ENCODE assay signal across 25 cellular contexts in the genomic region with DNA sequence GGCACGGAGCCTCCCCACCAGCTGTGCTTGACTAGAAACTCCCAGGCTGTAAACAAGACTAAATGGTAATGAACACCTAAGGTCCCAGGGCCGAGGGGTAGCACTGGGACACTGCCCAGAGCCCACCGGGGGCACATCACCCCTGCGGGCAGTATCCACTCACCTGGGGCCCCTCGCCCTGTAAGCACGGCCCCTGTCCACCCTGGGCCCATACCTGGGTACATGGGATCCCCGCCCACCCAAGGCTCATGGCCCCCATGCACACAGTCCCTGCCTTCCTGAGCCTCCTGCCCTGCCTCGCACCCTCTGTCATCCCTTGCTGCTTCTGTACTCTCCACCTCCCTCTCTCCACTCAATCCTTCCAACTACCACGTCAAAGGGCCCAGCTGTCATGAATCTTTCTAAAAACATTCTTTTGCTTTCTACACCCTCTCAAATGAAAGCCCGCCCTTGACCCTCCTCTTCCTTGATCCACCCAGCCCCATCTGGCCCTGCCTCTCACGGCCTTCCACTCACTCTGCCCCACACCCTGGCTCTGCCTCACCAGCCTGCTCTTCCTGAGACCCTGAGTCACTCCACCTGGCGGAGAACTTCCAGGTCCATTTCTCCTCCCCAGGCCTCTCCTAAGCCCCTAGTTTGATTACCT.
DNase-seq lines count a peak whose midpoint lies in the region; ATAC-seq and TF ChIP-seq lines count a peak whose summit lies in the region.
"Had no signal": no experiment of that assay in that cellular context is flagged by ENCODE, and none has a peak within 500 bp of the region (broad histone marks: within the 10 kb centered on the region; RNA-seq: fewer than 3 reads in every experiment).

No MANE protein-coding gene starts in this region.

- H3K4me3 Mint-ChIP-seq in MCF 10A (ENCODE audit: unreplicated experiment): no peak overlapping the region
- H3K4me3 Mint-ChIP-seq in stimulated activated effector memory CD8-positive, alpha-beta T cell treated with anti-CD3 and anti-CD28 coated beads, Interleukin-12 subunit alpha, Interleukin-12 subunit beta, amount 100 ng/mL, for 72 hours: no peak overlapping the region
- H3K4me3 Mint-ChIP-seq: activated T-cell treated with anti-CD3 and anti-CD28 coated beads, Interleukin-2, amount 50 U/mL, for 4 hours had no signal

- H3K9me3 ChIP-seq in breast epithelium (no peaks in the 10 kb centered on the region), MM.1S (replicated peaks; ENCODE audit: insufficient read depth, low read length) (no peaks in the 10 kb centered on the region)
- H3K9me3 ChIP-seq: A549, prostate gland, tibial nerve had no signal

- H3K9me3 Mint-ChIP-seq in MCF 10A (ENCODE audit: unreplicated experiment): no peaks in the 10 kb centered on the region
- H3K9me3 Mint-ChIP-seq in stimulated activated effector memory CD8-positive, alpha-beta T cell treated with anti-CD3 and anti-CD28 coated beads, Interleukin-12 subunit alpha, Interleukin-12 subunit beta, amount 100 ng/mL, for 72 hours: no peaks in the 10 kb centered on the region
- H3K9me3 Mint-ChIP-seq: activated T-cell treated with anti-CD3 and anti-CD28 coated beads, Interleukin-2, amount 50 U/mL, for 4 hours had no signal

- no peak for TF ChIP-seq POLR2A in breast epithelium (IDR thresholded peaks at IDR 0.05)

- H3K27me3 ChIP-seq in breast epithelium (no peaks in the 10 kb centered on the region), MM.1S (replicated peaks; ENCODE audit: insufficient read depth, low read length) (no peaks in the 10 kb centered on the region)
- H3K27me3 ChIP-seq: tibial nerve had no signal

- intact Hi-C loops in MCF 10A (cut with micrococcal nuclease) (no loop called here), breast epithelium (cut with DNase I; ENCODE audit: low total_unique reads) (no loop called here), posterior cingulate gyrus (cut with DNase I) (no loop called here)

- H3K36me3 ChIP-seq in breast epithelium (no peaks in the 10 kb centered on the region), MM.1S (replicated peaks; ENCODE audit: insufficient read depth, low read length) (no peaks in the 10 kb centered on the region)
- H3K36me3 ChIP-seq: prostate gland, tibial nerve had no signal

- CTCF ChIA-PET in MCF 10A (lab: Yijun Ruan, JAX): interaction anchor here (0.5 kb wide), 1 partner anchor 755 kb away, joined by 3 read pairs; no protein-coding TSS in a partner anchor

- peaks cover 10% of the 10 kb centered on the region for H4K20me1 ChIP-seq in MM.1S (ENCODE audit: insufficient read depth, low read length)

- POLR2A ChIA-PET in MCF 10A (lab: Yijun Ruan, JAX): no interaction called here

- H3K79me2 ChIP-seq in MM.1S (ENCODE audit: low read length): peaks cover 67% of the 10 kb centered on the region

- H3K9ac ChIP-seq in MM.1S (ENCODE audit: low read length): no peak overlapping the region

- peaks cover 6% of the 10 kb centered on the region; the same call in 1 of the 2 replicates for H3F3A ChIP-seq in MM.1S (ENCODE audit: insufficient read depth, low read length)

- H3K27ac ChIP-seq in breast epithelium: no peak overlapping the region
- H3K27ac ChIP-seq in MM.1S (ENCODE audit: low read length): no peak overlapping the region
- H3K27ac ChIP-seq: coronary artery, prostate gland, tibial nerve had no signal

- DNase-seq in MCF 10A (ENCODE audit: unreplicated experiment) (no peak), breast epithelium (ENCODE audit: low spot score in 2 of 2) (no peak), NCI-H524 (lab: John Stamatoyannopoulos, UW) (peak; percentile 47 to 73), kidney tubule cell (ENCODE audit: low spot score) (peak; percentile 42), OCI-M1 (lab: John Stamatoyannopoulos, UW) (no peak), MM.1S (no peak), posterior cingulate gyrus (no peak)
- no peak for DNase-seq in stimulated activated effector memory CD8-positive, alpha-beta T cell treated with anti-CD3 and anti-CD28 coated beads, Interleukin-12 subunit alpha, Interleukin-12 subunit beta, amount 100 ng/mL, for 72 hours (ENCODE audit: low spot score in 2 of 2)
- DNase-seq: activated CD4-positive, alpha-beta T cell treated with anti-CD3 and anti-CD28 coated beads for 1 hour; activated naive CD4-positive, alpha-beta T cell; activated T-cell treated with anti-CD3 and anti-CD28 coated beads, Interleukin-2, amount 50 U/mL, for 4 hours; amniotic stem cell; glutamatergic neuron; GOT3; mesenchymal stem cell; NCI-H146; SHP77; small intestine; stimulated activated CD4-positive, alpha-beta T cell treated with anti-CD3 and anti-CD28 coated beads, Interleukin-2, amount 100 ng/mL, for 24 hours; stimulated activated naive CD4-positive, alpha-beta T cell treated with Interleukin-2 at 50 U/mL for 16 hours; SW 1271 had no signal

- H3K9me2 ChIP-seq in MM.1S (replicated peaks; ENCODE audit: insufficient read depth, low read length): no peaks in the 10 kb centered on the region

- ATAC-seq in stimulated activated effector memory CD8-positive, alpha-beta T cell treated with anti-CD3 and anti-CD28 coated beads, Interleukin-12 subunit alpha, Interleukin-12 subunit beta, amount 100 ng/mL, for 72 hours: peak; percentile 43
- ATAC-seq: activated T-cell treated with anti-CD3 and anti-CD28 coated beads, Interleukin-2, amount 50 U/mL, for 4 hours had no signal

- peak overlapping the region; percentile 16 for H3K27ac Mint-ChIP-seq in MCF 10A (ENCODE audit: low read depth, unreplicated experiment)
- no peak overlapping the region for H3K27ac Mint-ChIP-seq in stimulated activated effector memory CD8-positive, alpha-beta T cell treated with anti-CD3 and anti-CD28 coated beads, Interleukin-12 subunit alpha, Interleukin-12 subunit beta, amount 100 ng/mL, for 72 hours

- peaks cover 33% of the 10 kb centered on the region for H3K4me1 Mint-ChIP-seq in MCF 10A (ENCODE audit: insufficient read depth, unreplicated experiment)
- H3K4me1 Mint-ChIP-seq in stimulated activated effector memory CD8-positive, alpha-beta T cell treated with anti-CD3 and anti-CD28 coated beads, Interleukin-12 subunit alpha, Interleukin-12 subunit beta, amount 100 ng/mL, for 72 hours: no peaks in the 10 kb centered on the region

- H3K36me3 Mint-ChIP-seq in MCF 10A (ENCODE audit: insufficient read depth, unreplicated experiment): no peaks in the 10 kb centered on the region
- H3K36me3 Mint-ChIP-seq in stimulated activated effector memory CD8-positive, alpha-beta T cell treated with anti-CD3 and anti-CD28 coated beads, Interleukin-12 subunit alpha, Interleukin-12 subunit beta, amount 100 ng/mL, for 72 hours: no peaks in the 10 kb centered on the region

- H3K27me3 Mint-ChIP-seq in MCF 10A (ENCODE audit: insufficient read depth, unreplicated experiment): no peaks in the 10 kb centered on the region

- no peak overlapping the region for H3K4me2 ChIP-seq in MM.1S (ENCODE audit: low read depth, low read length)
- H3K4me2 ChIP-seq: A549 had no signal

- H2AFZ ChIP-seq in MM.1S (ENCODE audit: low read length): no peak overlapping the region

- TF ChIP-seq CTCF in MCF 10A (IDR thresholded peaks at IDR 0.05; ENCODE audit: unreplicated experiment) (no peak), breast epithelium (IDR thresholded peaks at IDR 0.05) (no peak), MM.1S (IDR thresholded peaks at IDR 0.05; ENCODE audit: low read length) (no peak)

- no peaks in the 10 kb centered on the region for H3K4me1 ChIP-seq in breast epithelium
- H3K4me1 ChIP-seq in MM.1S (ENCODE audit: low read length): peaks cover 8% of the 10 kb centered on the region

- BruUV-seq in MCF 10A (replicated peaks; lab: Mats Ljungman, UMichigan): no TSS peak

- no peak overlapping the region for H3K4me3 ChIP-seq in breast epithelium
- no peak overlapping the region for H3K4me3 ChIP-seq in MM.1S (ENCODE audit: low read length)
- H3K4me3 ChIP-seq: A549, coronary artery, prostate gland, tibial nerve had no signal

Comparison
In these comparisons a context has a peak if more than half of its experiments do, and no peak if none do; other contexts are left out.
1. DNase-seq: peak in NCI-H524 (2 of 2) and kidney tubule cell (single experiment); none in MCF 10A (single experiment), breast epithelium (0 of 2), stimulated activated effector memory CD8-positive, alpha-beta T cell treated with anti-CD3 and anti-CD28 coated beads, Interleukin-12 subunit alpha, Interleukin-12 subunit beta, amount 100 ng/mL, for 72 hours (0 of 2), OCI-M1 (single experiment), MM.1S (single experiment) and posterior cingulate gyrus (0 of 10).